11 cellular contexts compared by ENCODE assay signal in genomic region chr5:68265822-68266395, GRCh38. TPM values are rescaled to one million over a fixed set of nuclear protein-coding genes. Genes with fewer than 3 reads are reported as not detected.
DNase-seq lines count a peak whose midpoint lies in the region; ATAC-seq and TF ChIP-seq lines count a peak whose summit lies in the region.
"Had no signal": no experiment of that assay in that cellular context is flagged by ENCODE, and none has a peak within 500 bp of the region (broad histone marks: within the 10 kb centered on the region; RNA-seq: fewer than 3 reads in every experiment).

No MANE protein-coding gene starts in this region.

- no peaks in the 10 kb centered on the region for H3K27me3 ChIP-seq in tibial nerve

- TF ChIP-seq EP300 in tibial nerve (IDR thresholded peaks at IDR 0.05): no peak

- H3K36me3 ChIP-seq in tibial nerve: no peaks in the 10 kb centered on the region

- no peaks in the 10 kb centered on the region for H3K9me3 Mint-ChIP-seq in activated T-cell treated with anti-CD3 and anti-CD28 coated beads, Interleukin-2, amount 50 U/mL, for 24 hours
- H3K9me3 Mint-ChIP-seq in memory B cell: no peaks in the 10 kb centered on the region
- H3K9me3 Mint-ChIP-seq: activated T-helper 1 cell treated with anti-CD3 and anti-CD28 coated beads, Interleukin-12 subunit alpha, Interleukin-12 subunit beta, Interleukin-2, Interleukin-4 antibody, amounts not matched to agents 30 ng/mL and 10 ng/mL and 1 ng/mL, durations not matched to agents 14 hours and 24 hours and 36 hours had no signal

- no peak for DNase-seq in activated T-cell treated with anti-CD3 and anti-CD28 coated beads, Interleukin-2, amount 50 U/mL, for 24 hours
- no peak for DNase-seq in activated T-cell treated with anti-CD3 and anti-CD28 coated beads, Interleukin-2, amount 50 U/mL, for 1 hour
- peak; percentile 41 for DNase-seq in choroid plexus epithelial cell (ENCODE audit: low read depth)
- DNase-seq in memory B cell (ENCODE audit: low spot score in 2 of 2): no peak
- no peak for DNase-seq in tibial nerve (ENCODE audit: low spot score in 2 of 2)
- DNase-seq in islet precursor cell: no peak
- DNase-seq: NCI-H2107, nucleus accumbens had no signal

- WGBS in tibial nerve, 2 donors: 48 to 52% methylated on average over 3 of the region's 3 CpGs

- H3K4me1 ChIP-seq in tibial nerve: peaks cover 2 to 91% (median 83%) of the 10 kb centered on the region in 4 donors

- H3K27me3 Mint-ChIP-seq in activated T-cell treated with anti-CD3 and anti-CD28 coated beads, Interleukin-2, amount 50 U/mL, for 24 hours: no peaks in the 10 kb centered on the region
- no peaks in the 10 kb centered on the region for H3K27me3 Mint-ChIP-seq in memory B cell

- H3K27ac ChIP-seq in tibial nerve: peak overlapping the region in 3 of 4 donors; percentile 6 to 88 (median 75)

- H3K36me3 Mint-ChIP-seq in activated T-cell treated with anti-CD3 and anti-CD28 coated beads, Interleukin-2, amount 50 U/mL, for 24 hours (ENCODE audit: low read depth): peaks cover 1% of the 10 kb centered on the region
- peaks cover under 1% of the 10 kb centered on the region for H3K36me3 Mint-ChIP-seq in memory B cell

- no peak for TF ChIP-seq POLR2A in tibial nerve (IDR thresholded peaks at IDR 0.05)

- H3K4me3 ChIP-seq in choroid plexus epithelial cell (ENCODE audit: low read depth, low read length) (no peak overlapping the region), tibial nerve (no peak overlapping the region)

- no peak for ATAC-seq in memory B cell (ENCODE audit: low read depth)
- ATAC-seq in HG02678 (IDR thresholded peaks at IDR 0.05; ENCODE audit: unreplicated experiment): no peak
- no peak for ATAC-seq in GM18867 (IDR thresholded peaks at IDR 0.05; ENCODE audit: unreplicated experiment)

- TF ChIP-seq CTCF in choroid plexus epithelial cell (conservative IDR thresholded peaks at IDR 0.05; ENCODE audit: low read depth, low read length) (no peak), tibial nerve (IDR thresholded peaks at IDR 0.05) (no peak)

- peaks cover 86% of the 10 kb centered on the region for H3K4me1 Mint-ChIP-seq in activated T-cell treated with anti-CD3 and anti-CD28 coated beads, Interleukin-2, amount 50 U/mL, for 24 hours (ENCODE audit: low read depth)
- H3K4me1 Mint-ChIP-seq in memory B cell: peaks cover 41% of the 10 kb centered on the region

- H3K9me3 ChIP-seq in tibial nerve: no peaks in the 10 kb centered on the region

- H3K27ac Mint-ChIP-seq in activated T-cell treated with anti-CD3 and anti-CD28 coated beads, Interleukin-2, amount 50 U/mL, for 24 hours: peak overlapping the region; percentile 87
- peak overlapping the region; percentile 83 for H3K27ac Mint-ChIP-seq in memory B cell
- H3K27ac Mint-ChIP-seq: activated T-helper 1 cell treated with anti-CD3 and anti-CD28 coated beads, Interleukin-12 subunit alpha, Interleukin-12 subunit beta, Interleukin-2, Interleukin-4 antibody, amounts not matched to agents 30 ng/mL and 10 ng/mL and 1 ng/mL, durations not matched to agents 14 hours and 24 hours and 36 hours had no signal

- no peak overlapping the region for H3K4me3 Mint-ChIP-seq in activated T-cell treated with anti-CD3 and anti-CD28 coated beads, Interleukin-2, amount 50 U/mL, for 24 hours
- no peak overlapping the region for H3K4me3 Mint-ChIP-seq in memory B cell
- H3K4me3 Mint-ChIP-seq: activated T-helper 1 cell treated with anti-CD3 and anti-CD28 coated beads, Interleukin-12 subunit alpha, Interleukin-12 subunit beta, Interleukin-2, Interleukin-4 antibody, amounts not matched to agents 30 ng/mL and 10 ng/mL and 1 ng/mL, durations not matched to agents 14 hours and 24 hours and 36 hours had no signal

RNA-seq across cellular contexts. Expression of gene PIK3R1, which starts 50.4 kb away (rescaled TPM):
- 100 to 1,000 TPM; 166 to 621 (median 433) TPM for total RNA-seq in tibial nerve
